24 cellular contexts compared by ENCODE assay signal in genomic region chr14:26200675-26201074, GRCh38.
DNase-seq lines count a peak whose midpoint lies in the region; TF ChIP-seq lines count a peak whose summit lies in the region.
"Had no signal": no experiment of that assay in that cellular context is flagged by ENCODE, and none has a peak within 500 bp of the region (broad histone marks: within the 10 kb centered on the region; RNA-seq: fewer than 3 reads in every experiment).

No MANE protein-coding gene starts in this region.

- no peaks in the 10 kb centered on the region for H3K4me1 ChIP-seq in prostate gland (replicated peaks)
- H3K4me1 ChIP-seq: SJCRH30 had no signal

- CTCF ChIA-PET in activated CD4-positive, alpha-beta T cell treated with anti-CD3 and anti-CD28 coated beads, Interleukin-2, amount 10 ng/mL, durations not matched to agents 7 days and 5 days (lab: Charles Lee) = no interaction called here

- H3K9me3 ChIP-seq in prostate gland = no peaks in the 10 kb centered on the region
- H3K9me3 ChIP-seq: HAP-1, SJCRH30, tibial artery had no signal

- no peaks in the 10 kb centered on the region for H3K36me3 ChIP-seq in prostate gland
- H3K36me3 ChIP-seq: HAP-1, SJCRH30, tibial artery had no signal

- DNase-seq in AG10803 (ENCODE audit: low read depth) = peak; percentile 7
- DNase-seq in LHCN-M2 (ENCODE audit: low read depth) = peak; percentile 25
- peak; percentile 15 for DNase-seq in astrocyte of the spinal cord (ENCODE audit: low read depth, low spot score)
- DNase-seq in kidney tubule cell (ENCODE audit: low spot score) = peak; percentile 78
- DNase-seq in mesothelial cell of epicardium (ENCODE audit: low spot score in 2 of 2, unreplicated experiment in 2 of 2) = no peak
- DNase-seq in NCI-H146 (lab: John Stamatoyannopoulos, UW) = no peak
- DNase-seq in prostate gland (ENCODE audit: low spot score) = no peak
- no peak for DNase-seq in activated CD4-positive, alpha-beta T cell treated with anti-CD3 and anti-CD28 coated beads, Interleukin-2, amount 10 ng/mL, durations not matched to agents 7 days and 5 days
- DNase-seq: activated CD4-positive, alpha-beta T cell treated with anti-CD3 and anti-CD28 coated beads for 48 hours; activated CD8-positive, alpha-beta memory T cell treated with anti-CD3 and anti-CD28 coated beads, Interleukin-2, amount 10 ng/mL, durations not matched to agents 7 days and 5 days; effector CD4-positive, alpha-beta T cell; erythroblast; KBM-7; NCI-H82; SJCRH30; stimulated activated CD4-positive, alpha-beta T cell treated with anti-CD3 and anti-CD28 coated beads, Interleukin-12 subunit alpha, Interleukin-12 subunit beta, amount 100 ng/mL, for 4 hours; tibial artery had no signal

- H3K9me3 Mint-ChIP-seq in mesothelial cell of epicardium = no peaks in the 10 kb centered on the region
- H3K9me3 Mint-ChIP-seq in activated CD4-positive, alpha-beta T cell treated with anti-CD3 and anti-CD28 coated beads, Interleukin-2, amount 10 ng/mL, durations not matched to agents 7 days and 5 days = peaks cover 3% of the 10 kb centered on the region

- H3K27ac ChIP-seq in prostate gland = no peak overlapping the region
- H3K27ac ChIP-seq: C4-2B, SJCRH30, tibial artery had no signal

- in situ Hi-C loops in astrocyte of the spinal cord (cut with HindIII; ENCODE audit: low sequenced_read_pairs) = no loop called here

- TF ChIP-seq POLR2A in prostate gland (IDR thresholded peaks at IDR 0.05) = no peak

- POLR2A ChIA-PET in activated CD4-positive, alpha-beta T cell treated with anti-CD3 and anti-CD28 coated beads, Interleukin-2, amount 10 ng/mL, durations not matched to agents 7 days and 5 days (lab: Charles Lee) = no interaction called here

- H3K4me3 ChIP-seq in AG10803 (ENCODE audit: low read length) (no peak overlapping the region), astrocyte of the spinal cord (ENCODE audit: low read depth, low read length) (no peak overlapping the region), prostate gland (no peak overlapping the region)
- H3K4me3 ChIP-seq: HAP-1, SJCRH30, tibial artery had no signal

- no peak overlapping the region for H3K27ac Mint-ChIP-seq in mesothelial cell of epicardium
- no peak overlapping the region for H3K27ac Mint-ChIP-seq in activated CD4-positive, alpha-beta T cell treated with anti-CD3 and anti-CD28 coated beads, Interleukin-2, amount 10 ng/mL, durations not matched to agents 7 days and 5 days
- H3K27ac Mint-ChIP-seq: activated CD8-positive, alpha-beta memory T cell treated with anti-CD3 and anti-CD28 coated beads, Interleukin-2, amount 10 ng/mL, durations not matched to agents 7 days and 5 days; activated naive CD8-positive, alpha-beta T cell; activated T-helper 17 cell treated with anti-CD3 and anti-CD28 coated beads, Interleukin-2, amount 50 U/mL, for 72 hours; memory B cell; stimulated activated naive CD8-positive, alpha-beta T cell treated with anti-CD3 and anti-CD28 coated beads, Interleukin-15, Interleukin-2, amounts not matched to agents 100 ng/mL and 50 ng/mL, for 24 hours; T-helper 1 cell treated with Interleukin-12 subunit alpha and Interleukin-12 subunit beta and Interleukin-4 antibody, amounts not matched to agents 30 μg/mL and 1 μg/mL, for 36 hours had no signal

- intact Hi-C loops in prostate gland (cut with DNase I) = no loop called here

- 67% methylated on average over 4 of the region's 4 CpGs for WGBS in prostate gland

- peaks cover 44% of the 10 kb centered on the region for H3K27me3 Mint-ChIP-seq in mesothelial cell of epicardium (ENCODE audit: low read depth)
- peaks cover 12% of the 10 kb centered on the region for H3K27me3 Mint-ChIP-seq in activated CD4-positive, alpha-beta T cell treated with anti-CD3 and anti-CD28 coated beads, Interleukin-2, amount 10 ng/mL, durations not matched to agents 7 days and 5 days
- H3K27me3 Mint-ChIP-seq: activated T-helper 17 cell treated with anti-CD3 and anti-CD28 coated beads, Interleukin-2, amount 50 U/mL, for 72 hours; memory B cell had no signal

- no peaks in the 10 kb centered on the region for H3K36me3 Mint-ChIP-seq in mesothelial cell of epicardium
- no peaks in the 10 kb centered on the region for H3K36me3 Mint-ChIP-seq in activated CD4-positive, alpha-beta T cell treated with anti-CD3 and anti-CD28 coated beads, Interleukin-2, amount 10 ng/mL, durations not matched to agents 7 days and 5 days (ENCODE audit: low read depth)
- H3K36me3 Mint-ChIP-seq: activated CD8-positive, alpha-beta memory T cell treated with anti-CD3 and anti-CD28 coated beads, Interleukin-2, amount 10 ng/mL, durations not matched to agents 7 days and 5 days; activated naive CD8-positive, alpha-beta T cell; memory B cell had no signal

- TF ChIP-seq CTCF in AG10803 (conservative IDR thresholded peaks at IDR 0.05; ENCODE audit: low read length) = no peak
- TF ChIP-seq CTCF in astrocyte of the spinal cord (IDR thresholded peaks at IDR 0.05; ENCODE audit: low read depth, low read length) = no peak
- no peak for TF ChIP-seq CTCF in mesothelial cell of epicardium (IDR thresholded peaks at IDR 0.05; ENCODE audit: unreplicated experiment)
- TF ChIP-seq CTCF in prostate gland (IDR thresholded peaks at IDR 0.05) = no peak

- H3K4me3 Mint-ChIP-seq in mesothelial cell of epicardium = no peak overlapping the region
- no peak overlapping the region for H3K4me3 Mint-ChIP-seq in activated CD4-positive, alpha-beta T cell treated with anti-CD3 and anti-CD28 coated beads, Interleukin-2, amount 10 ng/mL, durations not matched to agents 7 days and 5 days
- H3K4me3 Mint-ChIP-seq: activated CD8-positive, alpha-beta memory T cell treated with anti-CD3 and anti-CD28 coated beads, Interleukin-2, amount 10 ng/mL, durations not matched to agents 7 days and 5 days; activated naive CD8-positive, alpha-beta T cell; activated T-helper 17 cell treated with anti-CD3 and anti-CD28 coated beads, Interleukin-2, amount 50 U/mL, for 72 hours; memory B cell; stimulated activated naive CD8-positive, alpha-beta T cell treated with anti-CD3 and anti-CD28 coated beads, Interleukin-15, Interleukin-2, amounts not matched to agents 100 ng/mL and 50 ng/mL, for 24 hours; T-helper 1 cell treated with Interleukin-12 subunit alpha and Interleukin-12 subunit beta and Interleukin-4 antibody, amounts not matched to agents 30 μg/mL and 1 μg/mL, for 36 hours had no signal

- peaks cover 5% of the 10 kb centered on the region for H3K4me1 Mint-ChIP-seq in mesothelial cell of epicardium
- H3K4me1 Mint-ChIP-seq in activated CD4-positive, alpha-beta T cell treated with anti-CD3 and anti-CD28 coated beads, Interleukin-2, amount 10 ng/mL, durations not matched to agents 7 days and 5 days = no peaks in the 10 kb centered on the region
- H3K4me1 Mint-ChIP-seq: activated CD8-positive, alpha-beta memory T cell treated with anti-CD3 and anti-CD28 coated beads, Interleukin-2, amount 10 ng/mL, durations not matched to agents 7 days and 5 days; activated T-helper 17 cell treated with anti-CD3 and anti-CD28 coated beads, Interleukin-2, amount 50 U/mL, for 72 hours; memory B cell had no signal

- H3K27me3 ChIP-seq in prostate gland (replicated peaks; ENCODE audit: insufficient read depth) = no peaks in the 10 kb centered on the region

Comparison
In these comparisons a context has a peak if more than half of its experiments do, and no peak if none do; other contexts are left out.
1. DNase-seq: peak in AG10803 (single experiment), LHCN-M2 (single experiment), astrocyte of the spinal cord (single experiment) and kidney tubule cell (single experiment); none in mesothelial cell of epicardium (0 of 2), NCI-H146 (single experiment), prostate gland (single experiment) and activated CD4-positive, alpha-beta T cell treated with anti-CD3 and anti-CD28 coated beads, Interleukin-2, amount 10 ng/mL, durations not matched to agents 7 days and 5 days (single experiment).